In genomic region chr22:22733881-22734373, GRCh38 we compare ENCODE assay signal across 21 cellular contexts.
"Had no signal": no experiment of that assay in that cellular context is flagged by ENCODE, and none has a peak within 500 bp of the region (broad histone marks: within the 10 kb centered on the region; RNA-seq: fewer than 3 reads in every experiment).

No MANE protein-coding gene starts in this region.

- H3K4me2 ChIP-seq: hepatocyte, neural progenitor cell had no signal

- DNase-seq: erythroblast; foreskin melanocyte; kidney glomerular epithelial cell; mesendoderm; mucosa of descending colon; naive thymus-derived CD8-positive, alpha-beta T cell; nucleus accumbens; psoas muscle; retina; right lobe of liver; stimulated activated CD4-positive, alpha-beta T cell treated with anti-CD3 and anti-CD28 coated beads, Interleukin-4, amount 100 ng/mL, for 1 hour; stimulated activated CD8-positive, alpha-beta memory T cell treated with anti-CD3 and anti-CD28 coated beads, Interleukin-4, amount 100 ng/mL, for 48 hours; tibial artery; upper lobe of left lung had no signal

- H3K4me3 Mint-ChIP-seq: neural progenitor cell; stimulated activated memory B cell treated with anti-CD40 and anti-IgM and Interleukin-4, amounts not matched to agents 10 μg/mL and 1 μg/mL and 100 μg/mL, for 72 hours; stimulated activated naive CD8-positive, alpha-beta T cell treated with anti-CD3 and anti-CD28 coated beads, Interleukin-15, Interleukin-2, amounts not matched to agents 100 ng/mL and 50 ng/mL, for 24 hours had no signal

- H3K9ac ChIP-seq: neural progenitor cell, parathyroid adenoma had no signal

- FAIRE-seq: endothelial cell of umbilical vein had no signal

- ATAC-seq: mucosa of descending colon; naive thymus-derived CD8-positive, alpha-beta T cell; psoas muscle; stimulated activated memory B cell treated with anti-CD40 and anti-IgM and Interleukin-4, amounts not matched to agents 10 μg/mL and 1 μg/mL and 100 μg/mL, for 72 hours had no signal

- H3K4me1 ChIP-seq: neural progenitor cell, parathyroid adenoma, psoas muscle, right lobe of liver, tibial artery, upper lobe of left lung, uterus had no signal

- H3K27ac Mint-ChIP-seq: neural progenitor cell; stimulated activated memory B cell treated with anti-CD40 and anti-IgM and Interleukin-4, amounts not matched to agents 10 μg/mL and 1 μg/mL and 100 μg/mL, for 72 hours; stimulated activated naive CD8-positive, alpha-beta T cell treated with anti-CD3 and anti-CD28 coated beads, Interleukin-15, Interleukin-2, amounts not matched to agents 100 ng/mL and 50 ng/mL, for 24 hours had no signal

- H3K4me1 Mint-ChIP-seq: neural progenitor cell; stimulated activated memory B cell treated with anti-CD40 and anti-IgM and Interleukin-4, amounts not matched to agents 10 μg/mL and 1 μg/mL and 100 μg/mL, for 72 hours had no signal

- H3K36me3 Mint-ChIP-seq: naive thymus-derived CD8-positive, alpha-beta T cell; neural progenitor cell; stimulated activated memory B cell treated with anti-CD40 and anti-IgM and Interleukin-4, amounts not matched to agents 10 μg/mL and 1 μg/mL and 100 μg/mL, for 72 hours had no signal

- H3K36me3 ChIP-seq: neural progenitor cell, right lobe of liver, tibial artery, upper lobe of left lung, uterus had no signal

- H3K9me3 Mint-ChIP-seq: naive thymus-derived CD8-positive, alpha-beta T cell; neural progenitor cell; stimulated activated memory B cell treated with anti-CD40 and anti-IgM and Interleukin-4, amounts not matched to agents 10 μg/mL and 1 μg/mL and 100 μg/mL, for 72 hours; stimulated activated naive CD8-positive, alpha-beta T cell treated with anti-CD3 and anti-CD28 coated beads, Interleukin-15, Interleukin-2, amounts not matched to agents 100 ng/mL and 50 ng/mL, for 24 hours had no signal

- H3K4me3 ChIP-seq: hepatocyte, mucosa of descending colon, neural progenitor cell, psoas muscle, right lobe of liver, tibial artery, upper lobe of left lung, uterus had no signal

- H3K79me2 ChIP-seq: hepatocyte, parathyroid adenoma had no signal

- H3K27me3 ChIP-seq: right lobe of liver, upper lobe of left lung, uterus had no signal

- H3K27ac ChIP-seq: hepatocyte, neural progenitor cell, parathyroid adenoma, psoas muscle, right lobe of liver, tibial artery, upper lobe of left lung, uterus had no signal

- H2AFZ ChIP-seq: hepatocyte, neural progenitor cell, parathyroid adenoma had no signal

- H3K9me3 ChIP-seq: mucosa of descending colon, psoas muscle, right lobe of liver, tibial artery, upper lobe of left lung, uterus had no signal
